1 cellular context compared by ENCODE assay signal in the genomic region with DNA sequence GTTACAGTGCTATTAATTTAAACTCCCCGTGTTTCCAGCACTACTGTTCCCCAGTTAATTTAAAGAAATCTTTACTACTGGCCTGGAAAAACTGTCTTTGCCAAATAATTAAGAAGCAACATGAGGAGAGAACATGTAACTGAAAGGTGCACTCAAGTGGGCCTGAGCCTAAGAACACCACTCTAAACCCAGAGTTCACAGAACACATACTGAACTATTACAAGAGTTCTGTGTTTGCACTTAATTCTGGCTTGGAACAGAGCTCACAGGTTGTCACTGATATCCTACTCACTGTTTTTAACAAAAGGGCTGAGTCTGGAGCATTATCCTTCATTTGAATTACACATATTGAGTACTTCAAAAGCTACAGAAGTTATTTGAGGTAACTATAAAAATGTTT.
TF ChIP-seq lines count a peak whose summit lies in the region.

No MANE protein-coding gene starts in this region.

TF ChIP-seq in H1, 55 proteins besides CTCF, POLR2A, EP300 and RAD21 (continued from another document):
- no peak for TF ChIP-seq TBP (IDR thresholded peaks at IDR 0.05; ENCODE audit: low read depth, low read length)
- no peak for TF ChIP-seq SRF (IDR thresholded peaks at IDR 0.05; ENCODE audit: low read depth, low read length)
- TF ChIP-seq, protein P1, sequence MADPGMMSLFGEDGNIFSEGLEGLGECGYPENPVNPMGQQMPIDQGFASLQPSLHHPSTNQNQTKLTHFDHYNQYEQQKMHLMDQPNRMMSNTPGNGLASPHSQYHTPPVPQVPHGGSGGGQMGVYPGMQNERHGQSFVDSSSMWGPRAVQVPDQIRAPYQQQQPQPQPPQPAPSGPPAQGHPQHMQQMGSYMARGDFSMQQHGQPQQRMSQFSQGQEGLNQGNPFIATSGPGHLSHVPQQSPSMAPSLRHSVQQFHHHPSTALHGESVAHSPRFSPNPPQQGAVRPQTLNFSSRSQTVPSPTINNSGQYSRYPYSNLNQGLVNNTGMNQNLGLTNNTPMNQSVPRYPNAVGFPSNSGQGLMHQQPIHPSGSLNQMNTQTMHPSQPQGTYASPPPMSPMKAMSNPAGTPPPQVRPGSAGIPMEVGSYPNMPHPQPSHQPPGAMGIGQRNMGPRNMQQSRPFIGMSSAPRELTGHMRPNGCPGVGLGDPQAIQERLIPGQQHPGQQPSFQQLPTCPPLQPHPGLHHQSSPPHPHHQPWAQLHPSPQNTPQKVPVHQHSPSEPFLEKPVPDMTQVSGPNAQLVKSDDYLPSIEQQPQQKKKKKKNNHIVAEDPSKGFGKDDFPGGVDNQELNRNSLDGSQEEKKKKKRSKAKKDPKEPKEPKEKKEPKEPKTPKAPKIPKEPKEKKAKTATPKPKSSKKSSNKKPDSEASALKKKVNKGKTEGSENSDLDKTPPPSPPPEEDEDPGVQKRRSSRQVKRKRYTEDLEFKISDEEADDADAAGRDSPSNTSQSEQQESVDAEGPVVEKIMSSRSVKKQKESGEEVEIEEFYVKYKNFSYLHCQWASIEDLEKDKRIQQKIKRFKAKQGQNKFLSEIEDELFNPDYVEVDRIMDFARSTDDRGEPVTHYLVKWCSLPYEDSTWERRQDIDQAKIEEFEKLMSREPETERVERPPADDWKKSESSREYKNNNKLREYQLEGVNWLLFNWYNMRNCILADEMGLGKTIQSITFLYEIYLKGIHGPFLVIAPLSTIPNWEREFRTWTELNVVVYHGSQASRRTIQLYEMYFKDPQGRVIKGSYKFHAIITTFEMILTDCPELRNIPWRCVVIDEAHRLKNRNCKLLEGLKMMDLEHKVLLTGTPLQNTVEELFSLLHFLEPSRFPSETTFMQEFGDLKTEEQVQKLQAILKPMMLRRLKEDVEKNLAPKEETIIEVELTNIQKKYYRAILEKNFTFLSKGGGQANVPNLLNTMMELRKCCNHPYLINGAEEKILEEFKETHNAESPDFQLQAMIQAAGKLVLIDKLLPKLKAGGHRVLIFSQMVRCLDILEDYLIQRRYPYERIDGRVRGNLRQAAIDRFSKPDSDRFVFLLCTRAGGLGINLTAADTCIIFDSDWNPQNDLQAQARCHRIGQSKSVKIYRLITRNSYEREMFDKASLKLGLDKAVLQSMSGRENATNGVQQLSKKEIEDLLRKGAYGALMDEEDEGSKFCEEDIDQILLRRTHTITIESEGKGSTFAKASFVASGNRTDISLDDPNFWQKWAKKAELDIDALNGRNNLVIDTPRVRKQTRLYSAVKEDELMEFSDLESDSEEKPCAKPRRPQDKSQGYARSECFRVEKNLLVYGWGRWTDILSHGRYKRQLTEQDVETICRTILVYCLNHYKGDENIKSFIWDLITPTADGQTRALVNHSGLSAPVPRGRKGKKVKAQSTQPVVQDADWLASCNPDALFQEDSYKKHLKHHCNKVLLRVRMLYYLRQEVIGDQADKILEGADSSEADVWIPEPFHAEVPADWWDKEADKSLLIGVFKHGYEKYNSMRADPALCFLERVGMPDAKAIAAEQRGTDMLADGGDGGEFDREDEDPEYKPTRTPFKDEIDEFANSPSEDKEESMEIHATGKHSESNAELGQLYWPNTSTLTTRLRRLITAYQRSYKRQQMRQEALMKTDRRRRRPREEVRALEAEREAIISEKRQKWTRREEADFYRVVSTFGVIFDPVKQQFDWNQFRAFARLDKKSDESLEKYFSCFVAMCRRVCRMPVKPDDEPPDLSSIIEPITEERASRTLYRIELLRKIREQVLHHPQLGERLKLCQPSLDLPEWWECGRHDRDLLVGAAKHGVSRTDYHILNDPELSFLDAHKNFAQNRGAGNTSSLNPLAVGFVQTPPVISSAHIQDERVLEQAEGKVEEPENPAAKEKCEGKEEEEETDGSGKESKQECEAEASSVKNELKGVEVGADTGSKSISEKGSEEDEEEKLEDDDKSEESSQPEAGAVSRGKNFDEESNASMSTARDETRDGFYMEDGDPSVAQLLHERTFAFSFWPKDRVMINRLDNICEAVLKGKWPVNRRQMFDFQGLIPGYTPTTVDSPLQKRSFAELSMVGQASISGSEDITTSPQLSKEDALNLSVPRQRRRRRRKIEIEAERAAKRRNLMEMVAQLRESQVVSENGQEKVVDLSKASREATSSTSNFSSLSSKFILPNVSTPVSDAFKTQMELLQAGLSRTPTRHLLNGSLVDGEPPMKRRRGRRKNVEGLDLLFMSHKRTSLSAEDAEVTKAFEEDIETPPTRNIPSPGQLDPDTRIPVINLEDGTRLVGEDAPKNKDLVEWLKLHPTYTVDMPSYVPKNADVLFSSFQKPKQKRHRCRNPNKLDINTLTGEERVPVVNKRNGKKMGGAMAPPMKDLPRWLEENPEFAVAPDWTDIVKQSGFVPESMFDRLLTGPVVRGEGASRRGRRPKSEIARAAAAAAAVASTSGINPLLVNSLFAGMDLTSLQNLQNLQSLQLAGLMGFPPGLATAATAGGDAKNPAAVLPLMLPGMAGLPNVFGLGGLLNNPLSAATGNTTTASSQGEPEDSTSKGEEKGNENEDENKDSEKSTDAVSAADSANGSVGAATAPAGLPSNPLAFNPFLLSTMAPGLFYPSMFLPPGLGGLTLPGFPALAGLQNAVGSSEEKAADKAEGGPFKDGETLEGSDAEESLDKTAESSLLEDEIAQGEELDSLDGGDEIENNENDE (IDR thresholded peaks at IDR 0.05; ENCODE audit: insufficient replicate concordance, low read length): no peak
- TF ChIP-seq KDM1A (IDR thresholded peaks at IDR 0.05; ENCODE audit: borderline replicate concordance, low read length): no peak
- TF ChIP-seq TEAD4 (IDR thresholded peaks at IDR 0.05; ENCODE audit: low read depth, low read length): no peak
- no peak for TF ChIP-seq CBX8 (IDR thresholded peaks at IDR 0.05; ENCODE audit: borderline replicate concordance, low read depth, low read length)
- no peak for TF ChIP-seq GABPA (IDR thresholded peaks at IDR 0.05; ENCODE audit: borderline replicate concordance, insufficient read depth, low read length)
- TF ChIP-seq, protein P2, sequence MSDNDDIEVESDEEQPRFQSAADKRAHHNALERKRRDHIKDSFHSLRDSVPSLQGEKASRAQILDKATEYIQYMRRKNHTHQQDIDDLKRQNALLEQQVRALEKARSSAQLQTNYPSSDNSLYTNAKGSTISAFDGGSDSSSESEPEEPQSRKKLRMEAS (IDR thresholded peaks at IDR 0.05): no peak
- no peak for TF ChIP-seq ASH2L (IDR thresholded peaks at IDR 0.05; ENCODE audit: low read length)
- TF ChIP-seq CEBPB (IDR thresholded peaks at IDR 0.05; ENCODE audit: low read depth, low read length): no peak
